In genomic region chr15:100279849-100280248, GRCh38 we compare ENCODE assay signal across 18 cellular contexts.
DNase-seq lines count a peak whose midpoint lies in the region; ATAC-seq, FAIRE-seq and TF ChIP-seq lines count a peak whose summit lies in the region.
"Had no signal": no experiment of that assay in that cellular context is flagged by ENCODE, and none has a peak within 500 bp of the region (broad histone marks: within the 10 kb centered on the region; RNA-seq: fewer than 3 reads in every experiment).

No MANE protein-coding gene starts in this region.

- no peaks in the 10 kb centered on the region for H3K4me1 Mint-ChIP-seq in activated CD8-positive, alpha-beta T cell treated with anti-CD3 and anti-CD28 coated beads, Interleukin-2, amount 10 ng/mL, durations not matched to agents 7 days and 5 days (ENCODE audit: low read depth)
- no peaks in the 10 kb centered on the region for H3K4me1 Mint-ChIP-seq in activated CD8-positive, alpha-beta T cell treated with anti-CD3 and anti-CD28 coated beads for 36 hours (ENCODE audit: low read depth)
- no peaks in the 10 kb centered on the region for H3K4me1 Mint-ChIP-seq in activated CD4-positive, alpha-beta memory T cell treated with anti-CD3 and anti-CD28 coated beads for 36 hours (ENCODE audit: low read depth)
- H3K4me1 Mint-ChIP-seq: CD14-positive monocyte, H9 had no signal

- no peak for TF ChIP-seq POLR2A in esophagus muscularis mucosa (IDR thresholded peaks at IDR 0.05; ENCODE audit: low read depth)

- CTCF ChIA-PET in activated CD8-positive, alpha-beta T cell treated with anti-CD3 and anti-CD28 coated beads, Interleukin-2, amount 10 ng/mL, durations not matched to agents 7 days and 5 days (lab: Charles Lee), result no interaction called here
- CTCF ChIA-PET in activated CD8-positive, alpha-beta T cell treated with anti-CD3 and anti-CD28 coated beads for 36 hours (lab: Charles Lee), result no interaction called here
- CTCF ChIA-PET in activated CD4-positive, alpha-beta memory T cell treated with anti-CD3 and anti-CD28 coated beads for 36 hours (lab: Charles Lee), result interaction anchor here (1.0 kb wide), 1 partner anchor 70 kb away, joined by 3 read pairs; no protein-coding TSS in a partner anchor

- H3K4me3 ChIP-seq in bronchial epithelial cell (ENCODE audit: low read depth, low read length), result no peak overlapping the region
- no peak overlapping the region for H3K4me3 ChIP-seq in esophagus muscularis mucosa
- H3K4me3 ChIP-seq: A549, BLaER1 had no signal

- POLR2A ChIA-PET in activated CD8-positive, alpha-beta T cell treated with anti-CD3 and anti-CD28 coated beads, Interleukin-2, amount 10 ng/mL, durations not matched to agents 7 days and 5 days (lab: Charles Lee), result no interaction called here
- POLR2A ChIA-PET in activated CD8-positive, alpha-beta T cell treated with anti-CD3 and anti-CD28 coated beads for 36 hours (lab: Charles Lee), result interaction anchor here (1.2 kb wide), 1 partner anchor 11 kb away, joined by 4 read pairs; no protein-coding TSS in a partner anchor
- POLR2A ChIA-PET in activated CD4-positive, alpha-beta memory T cell treated with anti-CD3 and anti-CD28 coated beads for 36 hours (lab: Charles Lee), result no interaction called here

- H3K36me3 ChIP-seq in bronchial epithelial cell (ENCODE audit: control insufficient read depth, insufficient read depth, low read length), result no peaks in the 10 kb centered on the region
- H3K36me3 ChIP-seq in esophagus muscularis mucosa, result no peaks in the 10 kb centered on the region
- H3K36me3 ChIP-seq: BLaER1 had no signal

- intact Hi-C loops in activated CD8-positive, alpha-beta T cell treated with anti-CD3 and anti-CD28 coated beads for 36 hours (cut with micrococcal nuclease), result no loop called here
- intact Hi-C loops in esophagus muscularis mucosa (cut with DNase I), result no loop called here
- intact Hi-C loops in activated CD4-positive, alpha-beta memory T cell treated with anti-CD3 and anti-CD28 coated beads for 36 hours (cut with micrococcal nuclease), result no loop called here

- H3K27me3 ChIP-seq in bronchial epithelial cell (ENCODE audit: control insufficient read depth, insufficient read depth, low read length), result no peaks in the 10 kb centered on the region
- H3K27me3 ChIP-seq in esophagus muscularis mucosa, result no peaks in the 10 kb centered on the region
- H3K27me3 ChIP-seq: BLaER1 had no signal

- H3K4me3 Mint-ChIP-seq in activated CD8-positive, alpha-beta T cell treated with anti-CD3 and anti-CD28 coated beads, Interleukin-2, amount 10 ng/mL, durations not matched to agents 7 days and 5 days, result no peak overlapping the region
- no peak overlapping the region for H3K4me3 Mint-ChIP-seq in activated CD8-positive, alpha-beta T cell treated with anti-CD3 and anti-CD28 coated beads for 36 hours
- no peak overlapping the region for H3K4me3 Mint-ChIP-seq in activated CD4-positive, alpha-beta memory T cell treated with anti-CD3 and anti-CD28 coated beads for 36 hours
- H3K4me3 Mint-ChIP-seq: CD14-positive monocyte; CD4-positive, alpha-beta memory T cell had no signal

- peak; percentile 11 for DNase-seq in activated CD8-positive, alpha-beta T cell treated with anti-CD3 and anti-CD28 coated beads, Interleukin-2, amount 10 ng/mL, durations not matched to agents 7 days and 5 days
- DNase-seq in activated CD8-positive, alpha-beta T cell treated with anti-CD3 and anti-CD28 coated beads for 36 hours, result no peak
- peak; percentile 3 for DNase-seq in AG20443 (ENCODE audit: low spot score)
- no peak for DNase-seq in bronchial epithelial cell (ENCODE audit: low read depth)
- peak; percentile 53 for DNase-seq in esophagus muscularis mucosa (ENCODE audit: extremely low spot score)
- DNase-seq in HuH-7 (ENCODE audit: low spot score), result no peak
- DNase-seq in activated CD4-positive, alpha-beta memory T cell treated with anti-CD3 and anti-CD28 coated beads for 36 hours, result no peak
- DNase-seq: CD4-positive, alpha-beta memory T cell; DMS153; DMS79; GF-D8; H9 had no signal

- ATAC-seq in activated CD8-positive, alpha-beta T cell treated with anti-CD3 and anti-CD28 coated beads, Interleukin-2, amount 10 ng/mL, durations not matched to agents 7 days and 5 days, result no peak
- ATAC-seq in activated CD8-positive, alpha-beta T cell treated with anti-CD3 and anti-CD28 coated beads for 36 hours, result no peak
- ATAC-seq in HG03342 (IDR thresholded peaks at IDR 0.05; ENCODE audit: unreplicated experiment), result no peak

- peaks cover 0 to 19% (median 15%) of the 10 kb centered on the region in 4 donors for H3K4me1 ChIP-seq in esophagus muscularis mucosa
- H3K4me1 ChIP-seq: A549, BLaER1 had no signal

- TF ChIP-seq EP300 in esophagus muscularis mucosa (IDR thresholded peaks at IDR 0.05), result no peak

- FAIRE-seq in bronchial epithelial cell (lab: Jason Lieb, UNC), result peak; percentile 47
- FAIRE-seq: A549, H1 had no signal

- H3K27me3 Mint-ChIP-seq in activated CD8-positive, alpha-beta T cell treated with anti-CD3 and anti-CD28 coated beads, Interleukin-2, amount 10 ng/mL, durations not matched to agents 7 days and 5 days (ENCODE audit: low read depth), result no peaks in the 10 kb centered on the region
- no peaks in the 10 kb centered on the region for H3K27me3 Mint-ChIP-seq in activated CD8-positive, alpha-beta T cell treated with anti-CD3 and anti-CD28 coated beads for 36 hours
- no peaks in the 10 kb centered on the region for H3K27me3 Mint-ChIP-seq in activated CD4-positive, alpha-beta memory T cell treated with anti-CD3 and anti-CD28 coated beads for 36 hours
- H3K27me3 Mint-ChIP-seq: CD4-positive, alpha-beta memory T cell had no signal

- H3K9me3 Mint-ChIP-seq in activated CD8-positive, alpha-beta T cell treated with anti-CD3 and anti-CD28 coated beads, Interleukin-2, amount 10 ng/mL, durations not matched to agents 7 days and 5 days (ENCODE audit: insufficient read depth), result no peaks in the 10 kb centered on the region
- H3K9me3 Mint-ChIP-seq in activated CD8-positive, alpha-beta T cell treated with anti-CD3 and anti-CD28 coated beads for 36 hours, result no peaks in the 10 kb centered on the region
- H3K9me3 Mint-ChIP-seq in activated CD4-positive, alpha-beta memory T cell treated with anti-CD3 and anti-CD28 coated beads for 36 hours, result no peaks in the 10 kb centered on the region

- no peak overlapping the region for H3K27ac ChIP-seq in esophagus muscularis mucosa (replicated peaks in 1 of 4)
- H3K27ac ChIP-seq: 22Rv1, A549, BLaER1 had no signal

- H3K27ac Mint-ChIP-seq in activated CD8-positive, alpha-beta T cell treated with anti-CD3 and anti-CD28 coated beads, Interleukin-2, amount 10 ng/mL, durations not matched to agents 7 days and 5 days, result peak overlapping the region; percentile 2
- H3K27ac Mint-ChIP-seq in activated CD8-positive, alpha-beta T cell treated with anti-CD3 and anti-CD28 coated beads for 36 hours, result no peak overlapping the region
- H3K27ac Mint-ChIP-seq in activated CD4-positive, alpha-beta memory T cell treated with anti-CD3 and anti-CD28 coated beads for 36 hours, result no peak overlapping the region
- H3K27ac Mint-ChIP-seq: CD14-positive monocyte had no signal

- TF ChIP-seq CTCF in activated CD8-positive, alpha-beta T cell treated with anti-CD3 and anti-CD28 coated beads for 36 hours (IDR thresholded peaks at IDR 0.05), result no peak
- no peak for TF ChIP-seq CTCF in bronchial epithelial cell (IDR thresholded peaks at IDR 0.05; ENCODE audit: insufficient read depth, low read length, severe bottlenecking)
- no peak for TF ChIP-seq CTCF in esophagus muscularis mucosa (IDR thresholded peaks at IDR 0.05)

- no peaks in the 10 kb centered on the region for H3K9me3 ChIP-seq in esophagus muscularis mucosa
- H3K9me3 ChIP-seq: A549, BLaER1 had no signal

- no peaks in the 10 kb centered on the region for H3K36me3 Mint-ChIP-seq in activated CD8-positive, alpha-beta T cell treated with anti-CD3 and anti-CD28 coated beads, Interleukin-2, amount 10 ng/mL, durations not matched to agents 7 days and 5 days (ENCODE audit: low read depth)
- H3K36me3 Mint-ChIP-seq in activated CD8-positive, alpha-beta T cell treated with anti-CD3 and anti-CD28 coated beads for 36 hours (ENCODE audit: low read depth), result no peaks in the 10 kb centered on the region
- H3K36me3 Mint-ChIP-seq in activated CD4-positive, alpha-beta memory T cell treated with anti-CD3 and anti-CD28 coated beads for 36 hours, result peaks cover 9% of the 10 kb centered on the region
- H3K36me3 Mint-ChIP-seq: CD14-positive monocyte had no signal

- 76% methylated on average over 2 of the region's 2 CpGs for WGBS in esophagus muscularis mucosa

Comparison
In these comparisons a context has a peak if more than half of its experiments do, and no peak if none do; other contexts are left out.
1. DNase-seq: peak in activated CD8-positive, alpha-beta T cell treated with anti-CD3 and anti-CD28 coated beads, Interleukin-2, amount 10 ng/mL, durations not matched to agents 7 days and 5 days (single experiment), AG20443 (single experiment) and esophagus muscularis mucosa (single experiment); none in activated CD8-positive, alpha-beta T cell treated with anti-CD3 and anti-CD28 coated beads for 36 hours (single experiment), bronchial epithelial cell (single experiment), HuH-7 (single experiment) and activated CD4-positive, alpha-beta memory T cell treated with anti-CD3 and anti-CD28 coated beads for 36 hours (single experiment).